ENCODE assay signal across 25 cellular contexts in genomic region chr11:131875611-131876010, GRCh38.
DNase-seq lines count a peak whose midpoint lies in the region; ATAC-seq and TF ChIP-seq lines count a peak whose summit lies in the region.
"Had no signal": no experiment of that assay in that cellular context is flagged by ENCODE, and none has a peak within 500 bp of the region (broad histone marks: within the 10 kb centered on the region; RNA-seq: fewer than 3 reads in every experiment).

No MANE protein-coding gene starts in this region.

- no peak overlapping the region for H2BK15ac ChIP-seq in H9 (ENCODE audit: low read depth, low read length)

- H3K27ac Mint-ChIP-seq in H9 (peak overlapping the region in 2 of 3 experiments; percentile 9 to 22; a peak in 1 of 7 replicates), progenitor cell of endocrine pancreas (no peak overlapping the region)
- H3K27ac Mint-ChIP-seq: activated B cell treated with CpG ODN at 0.5 μM for 24 hours; activated naive CD4-positive, alpha-beta T cell treated with anti-CD3 and anti-CD28 coated beads, Interleukin-2, amount 50 U/mL, for 72 hours; stimulated activated memory B cell treated with anti-CD40 and anti-IgM and Interleukin-4, amounts not matched to agents 10 μg/mL and 1 μg/mL and 100 μg/mL, for 72 hours had no signal

- no peak overlapping the region for H3K18ac ChIP-seq in H9 (ENCODE audit: insufficient read length, low read depth, low read length)

- no peak overlapping the region for H3T11ph ChIP-seq in H9 (ENCODE audit: low read length)

- ATAC-seq in left ventricle myocardium superior = peak; percentile 77
- ATAC-seq: activated naive CD4-positive, alpha-beta T cell treated with anti-CD3 and anti-CD28 coated beads, Interleukin-2, amount 50 U/mL, for 72 hours had no signal

- H2BK20ac ChIP-seq in H9 (ENCODE audit: low read depth, low read length, poor library complexity, severe bottlenecking) = no peak overlapping the region

- H2AK5ac ChIP-seq in H9 (ENCODE audit: insufficient read length, low read length) = no peak overlapping the region

- no peaks in the 10 kb centered on the region for H3K79me1 ChIP-seq in H9 (ENCODE audit: insufficient read depth, low read depth, low read length, poor library complexity, severe bottlenecking)

- H3K4me1 Mint-ChIP-seq in H9 (peaks cover 21 to 25% of the 10 kb centered on the region in 2 experiments), progenitor cell of endocrine pancreas (ENCODE audit: low read depth) (no peaks in the 10 kb centered on the region)
- H3K4me1 Mint-ChIP-seq: activated B cell treated with CpG ODN at 0.5 μM for 24 hours; CD14-positive monocyte; stimulated activated memory B cell treated with anti-CD40 and anti-IgM and Interleukin-4, amounts not matched to agents 10 μg/mL and 1 μg/mL and 100 μg/mL, for 72 hours had no signal

- no peaks in the 10 kb centered on the region for H3K36me3 ChIP-seq in rectal smooth muscle tissue (ENCODE audit: control insufficient read depth, insufficient read depth, low read length)
- H3K36me3 ChIP-seq: ascending aorta, spleen, vagina had no signal

- H4K5ac ChIP-seq in H9 (ENCODE audit: insufficient read length, low read depth, low read length) = no peak overlapping the region

- H3K9me3 Mint-ChIP-seq in H9 (no peaks in the 10 kb centered on the region), progenitor cell of endocrine pancreas (ENCODE audit: low read depth) (no peaks in the 10 kb centered on the region)
- H3K9me3 Mint-ChIP-seq: activated B cell treated with CpG ODN at 0.5 μM for 24 hours; stimulated activated memory B cell treated with anti-CD40 and anti-IgM and Interleukin-4, amounts not matched to agents 10 μg/mL and 1 μg/mL and 100 μg/mL, for 72 hours had no signal

- no peak overlapping the region for H3K4me3 ChIP-seq in rectal smooth muscle tissue (ENCODE audit: low read length)
- H3K4me3 ChIP-seq: ascending aorta, dorsolateral prefrontal cortex, spleen, testis, vagina had no signal

- no peak overlapping the region for H3K4me2 ChIP-seq in H9 (ENCODE audit: insufficient read depth, insufficient read length, low read length)

- H3K4ac ChIP-seq in H9 (ENCODE audit: low read depth, low read length) = no peak overlapping the region

- no CpG with 5 or more reads among the region's 5 CpGs for WGBS in H9 (ENCODE audit: extremely low coverage, insufficient read length, low lambda C conversion rate)

- no peaks in the 10 kb centered on the region for H3K79me2 ChIP-seq in H9 (ENCODE audit: insufficient read depth, low read length)

- no peak for TF ChIP-seq CTCF in H9 (conservative IDR thresholded peaks at IDR 0.05)
- TF ChIP-seq CTCF in progenitor cell of endocrine pancreas (IDR thresholded peaks at IDR 0.05; ENCODE audit: unreplicated experiment) = no peak

- no peak overlapping the region for H3K4me3 Mint-ChIP-seq in H9
- H3K4me3 Mint-ChIP-seq in progenitor cell of endocrine pancreas (ENCODE audit: low read depth) = no peak overlapping the region
- H3K4me3 Mint-ChIP-seq: activated B cell treated with CpG ODN at 0.5 μM for 24 hours; CD14-positive monocyte; stimulated activated memory B cell treated with anti-CD40 and anti-IgM and Interleukin-4, amounts not matched to agents 10 μg/mL and 1 μg/mL and 100 μg/mL, for 72 hours had no signal

- H3K9ac ChIP-seq in H9 (ENCODE audit: extremely low read depth, insufficient read length, low read length) (no peak overlapping the region), rectal smooth muscle tissue (ENCODE audit: low read length) (no peak overlapping the region)

- H3K14ac ChIP-seq in H9 (ENCODE audit: insufficient read depth, low read length) = no peak overlapping the region

- no peak overlapping the region for H2BK120ac ChIP-seq in H9 (ENCODE audit: low read depth, low read length, poor library complexity, severe bottlenecking)

- no peak overlapping the region for H3K23ac ChIP-seq in H9 (ENCODE audit: insufficient read length, low read depth, low read length)

- DNase-seq in H9 = no peak
- DNase-seq in fibroblast of gingiva (ENCODE audit: low read depth) = peak; percentile 76
- peak; percentile 53 for DNase-seq in left ventricle myocardium superior
- DNase-seq in progenitor cell of endocrine pancreas (ENCODE audit: low spot score, unreplicated experiment) = no peak
- DNase-seq in SW480 (ENCODE audit: low spot score) = no peak
- DNase-seq in NCI-H2227 treated with DMSO at 0.1 percent for 48 hours (lab: John Stamatoyannopoulos, UW) = no peak
- DNase-seq in COLO829 (ENCODE audit: low spot score) = no peak
- DNase-seq: activated B cell treated with CpG ODN at 0.5 μM for 24 hours; activated CD4-positive, alpha-beta T cell treated with anti-CD3 and anti-CD28 coated beads, Interleukin-2, amount 50 U/mL, for 4 hours; cerebellar nuclear complex; HCEC 1CT; NCI-H1694 treated with DMSO at 0.1 percent for 48 hours; NCI-H2171 treated with DMSO at 0.1 percent for 48 hours; NCI-H524 treated with DMSO at 0.1 percent for 48 hours; spleen; stimulated activated CD4-positive, alpha-beta T cell treated with anti-CD3 and anti-CD28 coated beads, Interleukin-4, amount 100 ng/mL, for 1 hour; T-helper 9 cell; testis had no signal

- H2BK12ac ChIP-seq in H9 (ENCODE audit: insufficient read length, low read depth, low read length) = no peak overlapping the region

- H4K20me1 ChIP-seq in H9 (ENCODE audit: control insufficient read depth, insufficient read depth, insufficient read length) = no peaks in the 10 kb centered on the region

- H3K27ac ChIP-seq in H9 (ENCODE audit: insufficient read length, low read depth, low read length) = no peak overlapping the region
- peak overlapping the region; percentile 58 for H3K27ac ChIP-seq in rectal smooth muscle tissue (ENCODE audit: low read depth, low read length)
- H3K27ac ChIP-seq: ascending aorta, spleen, testis, vagina had no signal

- no peak overlapping the region for H3K56ac ChIP-seq in H9 (ENCODE audit: insufficient read length, low read depth, low read length)

- H3K9me3 ChIP-seq in H9 (ENCODE audit: control insufficient read depth, low read depth, low read length) = no peaks in the 10 kb centered on the region
- H3K9me3 ChIP-seq: ascending aorta, spleen, testis, vagina had no signal

- no peak overlapping the region for H2AFZ ChIP-seq in H9 (ENCODE audit: low read length)

- H3K27me3 ChIP-seq in H9 (ENCODE audit: insufficient read depth, low read length) (no peaks in the 10 kb centered on the region; the same call in 1 of the 2 replicates), rectal smooth muscle tissue (ENCODE audit: control insufficient read depth, insufficient read depth, low read length) (no peaks in the 10 kb centered on the region)
- H3K27me3 ChIP-seq: ascending aorta, dorsolateral prefrontal cortex, spleen, testis, vagina had no signal

- H3K36me3 Mint-ChIP-seq in H9 (ENCODE audit: insufficient read depth in 1 of 3, low read depth in 3 of 3) (no peaks in the 10 kb centered on the region; a peak in 1 of 7 replicates), progenitor cell of endocrine pancreas (ENCODE audit: insufficient read depth) (no peaks in the 10 kb centered on the region)
- H3K36me3 Mint-ChIP-seq: CD14-positive monocyte; stimulated activated memory B cell treated with anti-CD40 and anti-IgM and Interleukin-4, amounts not matched to agents 10 μg/mL and 1 μg/mL and 100 μg/mL, for 72 hours had no signal

- no peak overlapping the region for H4K91ac ChIP-seq in H9 (ENCODE audit: insufficient read length, low read depth, low read length)

- H3K4me1 ChIP-seq in H9 (ENCODE audit: insufficient read depth, low read length) (peaks cover 5% of the 10 kb centered on the region; the same call in 1 of the 2 replicates), rectal smooth muscle tissue (ENCODE audit: control insufficient read depth, insufficient read depth, low read length) (peaks cover 7% of the 10 kb centered on the region)
- H3K4me1 ChIP-seq: ascending aorta, testis, vagina had no signal

- H3K27me3 Mint-ChIP-seq in H9 (ENCODE audit: low read depth) (no peaks in the 10 kb centered on the region), progenitor cell of endocrine pancreas (peaks cover 36% of the 10 kb centered on the region)
- H3K27me3 Mint-ChIP-seq: activated B cell treated with CpG ODN at 0.5 μM for 24 hours had no signal

- H2BK5ac ChIP-seq in H9 (ENCODE audit: insufficient read length, low read length) = no peak overlapping the region

- intact Hi-C loops in left ventricle myocardium superior (cut with micrococcal nuclease) = no loop called here

- H4K8ac ChIP-seq in H9 (replicated peaks; ENCODE audit: insufficient read length, low read depth, low read length) = no peak overlapping the region

- no peaks in the 10 kb centered on the region for H3K23me2 ChIP-seq in H9 (ENCODE audit: insufficient read length, low read depth, low read length, poor library complexity, severe bottlenecking)

Comparison
In these comparisons a context has a peak if more than half of its experiments do, and no peak if none do; other contexts are left out.
1. DNase-seq: peak in fibroblast of gingiva (single experiment) and left ventricle myocardium superior (single experiment); none in H9 (single experiment), progenitor cell of endocrine pancreas (single experiment), SW480 (single experiment), NCI-H2227 treated with DMSO at 0.1 percent for 48 hours (single experiment) and COLO829 (single experiment).